ENCODE assay signal across 8 cellular contexts in the genomic region with DNA sequence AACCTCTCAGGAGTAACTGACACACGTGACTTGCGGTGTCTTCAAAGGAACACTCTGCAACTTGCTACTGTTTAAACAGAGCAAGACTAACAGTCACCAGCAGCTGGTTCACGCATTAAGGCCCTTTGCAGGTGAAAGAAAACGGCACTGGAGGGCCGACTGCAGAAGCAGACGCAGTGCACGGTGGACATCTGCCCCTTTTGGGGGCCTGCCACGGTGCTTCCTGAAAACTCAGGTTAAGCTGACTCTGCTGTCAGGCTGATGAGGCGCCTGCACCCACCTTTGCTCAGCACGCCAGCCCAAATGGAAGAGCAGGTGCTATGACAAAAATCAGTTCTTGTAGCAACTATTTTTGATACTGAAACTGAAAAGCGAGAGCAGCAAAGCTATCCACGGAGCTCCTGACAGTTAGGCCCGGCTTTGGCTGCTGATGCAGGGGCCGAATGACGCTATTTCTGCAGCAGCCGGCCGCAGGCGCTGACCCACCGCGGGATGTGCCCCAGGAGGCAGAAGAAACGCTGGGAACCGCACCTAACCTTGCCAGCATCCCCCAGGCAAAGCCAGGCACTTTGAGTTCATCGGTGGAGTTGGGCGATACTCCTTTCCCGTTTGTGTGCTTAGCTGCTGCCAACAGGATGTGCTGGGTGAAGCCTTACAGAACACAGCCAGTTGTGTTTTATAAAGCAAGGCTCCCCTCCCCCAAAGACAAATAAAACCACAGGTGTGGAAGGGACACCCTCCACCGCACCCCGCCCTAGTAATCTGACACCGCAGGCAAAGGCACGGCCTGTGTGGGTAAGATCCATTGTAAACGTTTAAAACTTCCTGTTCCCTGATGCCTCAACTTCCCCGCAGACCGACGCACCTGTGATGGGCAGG. TPM values are rescaled to one million over a fixed set of nuclear protein-coding genes. Genes with fewer than 3 reads are reported as not detected.
DNase-seq lines count a peak whose midpoint lies in the region; ATAC-seq, FAIRE-seq and TF ChIP-seq lines count a peak whose summit lies in the region.

No MANE protein-coding gene starts in this region.

- ATAC-seq in GM21447 (IDR thresholded peaks at IDR 0.05; ENCODE audit: unreplicated experiment) (peak; percentile 52), GM12878 (peak; percentile 66)

- peak; percentile 71; the same call in 1 of the 2 replicates for TF ChIP-seq POLR2A in GM12878 (IDR thresholded peaks at IDR 0.05; ENCODE audit: low read depth, low read length)

- H3K4me1 ChIP-seq in DOHH2 (ENCODE audit: control insufficient read depth, low read length) (peaks cover 94% of the 10 kb centered on the region), HUES48 (ENCODE audit: control insufficient read depth, insufficient read depth, low read length) (peaks cover 23% of the 10 kb centered on the region), GM12878 (ENCODE audit: control insufficient read depth, insufficient read depth, low read length) (peaks cover 50% of the 10 kb centered on the region), mononuclear cell (ENCODE audit: insufficient read depth, low read length) (peaks cover 54% of the 10 kb centered on the region)

- H3K4me2 ChIP-seq in DOHH2 (ENCODE audit: low read length) (peak overlapping the region; percentile 92), GM12878 (ENCODE audit: control insufficient read depth, insufficient read depth) (peak overlapping the region; percentile 97)

- H3K27ac ChIP-seq in DOHH2 (ENCODE audit: low read depth, low read length) (peak overlapping the region; percentile 97), HUES48 (ENCODE audit: low read depth, low read length) (peak overlapping the region; percentile 32), RWPE1 (peak overlapping the region; percentile 94), GM12878 (ENCODE audit: control insufficient read depth, insufficient read depth) (peak overlapping the region; percentile 79)

- TF ChIP-seq EP300 in GM12878 (IDR thresholded peaks at IDR 0.05; ENCODE audit: borderline replicate concordance in 1 of 2, control insufficient read depth in 1 of 2, low read depth in 2 of 2, low read length in 2 of 2), result peak; percentile 68 to 97; a peak in 3 of 4 replicates

- H3K79me2 ChIP-seq in DOHH2 (ENCODE audit: control insufficient read depth, low read length) (peaks cover 16% of the 10 kb centered on the region), GM12878 (ENCODE audit: control insufficient read depth, insufficient read depth, low read length) (no peaks in the 10 kb centered on the region)

- H4K20me1 ChIP-seq in DOHH2 (ENCODE audit: control insufficient read depth, insufficient read depth, low read depth, low read length), result no peaks in the 10 kb centered on the region
- no peaks in the 10 kb centered on the region for H4K20me1 ChIP-seq in GM12878 (ENCODE audit: control insufficient read depth, insufficient read depth)

- H2AFZ ChIP-seq in GM12878 (ENCODE audit: control insufficient read depth, low read depth, low read length), result no peak overlapping the region; the same call in 1 of the 2 replicates

- 0 out of 2 replicates have a peak, but pooled peaks have one; percentile 12 for TF ChIP-seq RAD21 in GM12878 (IDR thresholded peaks at IDR 0.05; ENCODE audit: insufficient read depth, low read depth, low read length)

- peaks cover 64% of the 10 kb centered on the region for H3F3A ChIP-seq in DOHH2 (ENCODE audit: control insufficient read depth, insufficient read depth)

- DNase-seq in RWPE1 (ENCODE audit: low spot score) (peak; percentile 82), GM12878 (ENCODE audit: low read depth, low spot score) (peak; percentile 69), OCI-M2 (lab: John Stamatoyannopoulos, UW; ENCODE audit: unreplicated experiment) (no peak), middle frontal gyrus (ENCODE audit: extremely low spot score, low spot score) (no peak)

- H3K27me3 ChIP-seq in DOHH2 (ENCODE audit: control insufficient read depth, low read length) (no peaks in the 10 kb centered on the region), HUES48 (ENCODE audit: control insufficient read depth, insufficient read depth, low read length) (no peaks in the 10 kb centered on the region), GM12878 (replicated peaks in 1 of 2; ENCODE audit: control insufficient read depth in 2 of 2, insufficient read depth in 2 of 2, low read length in 1 of 2) (no peaks in the 10 kb centered on the region), mononuclear cell (ENCODE audit: insufficient read depth, low read length) (no peaks in the 10 kb centered on the region)

- CTCF ChIA-PET in RWPE1 (lab: Yijun Ruan, JAX) (interaction anchor here (0.7 to 1.2 kb wide), 2 partner anchors 107 to 1125 kb away, joined by 3 read pairs; partner anchors contain the start of gene LRRC14B), GM12878 (lab: Yijun Ruan, JAX) (interaction anchor here (0.9 to 1.9 kb wide), 4 partner anchors 11 to 26 kb away, joined by 3 to 8 read pairs (median 4); no protein-coding TSS in a partner anchor)

- H3K36me3 ChIP-seq in DOHH2 (ENCODE audit: control insufficient read depth, low read length) (peaks cover 81% of the 10 kb centered on the region), HUES48 (ENCODE audit: control insufficient read depth, insufficient read depth, low read length) (peaks cover 34% of the 10 kb centered on the region), GM12878 (ENCODE audit: control insufficient read depth in 2 of 2, insufficient read depth in 2 of 2, low read length in 1 of 2) (peaks cover 11 to 22% of the 10 kb centered on the region in 2 experiments)

- H3K4me3 ChIP-seq in DOHH2 (ENCODE audit: low read length) (peak overlapping the region; percentile 75), HUES48 (ENCODE audit: low read depth, low read length) (peak overlapping the region; percentile 40; the same call in 1 of the 2 replicates), GM12878 (peak overlapping the region; percentile 40; the same call in 1 of the 2 replicates), mononuclear cell (ENCODE audit: low read length) (peak overlapping the region; percentile 14)

- POLR2A ChIA-PET in RWPE1 (lab: Yijun Ruan, JAX; ENCODE audit: low non-redundant PET), result interaction anchor here (1.1 kb wide), 1 partner anchor 10 kb away, joined by 3 read pairs; no protein-coding TSS in a partner anchor
- POLR2A ChIA-PET in GM12878 (lab: Charles Lee), result interaction anchor here (0.6 to 3.3 kb wide), 9 partner anchors 10 to 222 kb away, joined by 3 to 14 read pairs (median 3); partner anchors contain the start of genes CLPTM1L and TERT

- WGBS in GM12878 (ENCODE audit: insufficient coverage, insufficient replicate concordance, low lambda C conversion rate, missing lambda C conversion rate), result under 1% methylated on average over 33 of the region's 33 CpGs

- RAD21 ChIA-PET in GM12878 (lab: Charles Lee; ENCODE audit: unreplicated experiment), result interaction anchor here (0.7 to 2.0 kb wide), 9 partner anchors 10 to 179 kb away, joined by 3 to 7 read pairs (median 3); no protein-coding TSS in a partner anchor

- intact Hi-C loops in GM12878 (cut with micrococcal nuclease; ENCODE audit: unreplicated experiment), result loop anchor here (10.0 kb wide), 1 partner anchor 479 kb away; the partner anchor contains the start of gene MRPL36

- in situ Hi-C loops in GM12878 (cut with MboI), result no loop called here

- peaks cover 9% of the 10 kb centered on the region for H3K9me3 ChIP-seq in DOHH2 (ENCODE audit: control insufficient read depth, insufficient read depth, low read length)
- H3K9me3 ChIP-seq in HUES48 (ENCODE audit: control insufficient read depth, insufficient read depth, low read length), result no peaks in the 10 kb centered on the region
- H3K9me3 ChIP-seq in GM12878 (replicated peaks; ENCODE audit: control insufficient read depth, insufficient read depth, low read length), result peaks cover 8% of the 10 kb centered on the region
- H3K9me3 ChIP-seq in mononuclear cell (ENCODE audit: low read depth, low read length), result no peaks in the 10 kb centered on the region

- FAIRE-seq in GM12878 (lab: Jason Lieb, UNC), result peak; percentile 82

- TF ChIP-seq CTCF in DOHH2 (IDR thresholded peaks at IDR 0.05; ENCODE audit: low read depth, low read length, poor library complexity, severe bottlenecking) (no peak), RWPE1 (conservative IDR thresholded peaks at IDR 0.05; ENCODE audit: low read depth) (no peak), GM12878 (IDR thresholded peaks at IDR 0.05 in 2 of 3, conservative IDR thresholded peaks at IDR 0.05 in 1 of 3; ENCODE audit: control insufficient read depth in 2 of 3, extremely low read depth in 1 of 3, insufficient read depth in 1 of 3, low read depth in 3 of 3, low read length in 3 of 3) (no peak)

- no peak overlapping the region for H3K9ac ChIP-seq in HUES48 (ENCODE audit: low read depth, low read length)
- peak overlapping the region; percentile 52 for H3K9ac ChIP-seq in GM12878 (ENCODE audit: control insufficient read depth, insufficient read depth, low read length)

- no TSS peak for BruUV-seq in GM12878 (replicated peaks; lab: Mats Ljungman, UMichigan)

- SMC1A ChIA-PET in GM12878 (lab: Charles Lee; ENCODE audit: uncharacterized antibody, unreplicated experiment), result interaction anchor here (0.6 to 1.9 kb wide), 14 partner anchors 13 to 221 kb away, joined by 3 to 10 read pairs (median 4); partner anchors contain the start of gene TERT

- H3K9me2 ChIP-seq in DOHH2 (replicated peaks; ENCODE audit: control insufficient read depth, low read length), result no peaks in the 10 kb centered on the region

RNA-seq across cellular contexts. Expression of gene TERT, which starts 21.1 kb away (rescaled TPM):
- 29.3 and 36.2 TPM in 2 replicates for total RNA-seq in GM12878 (2013; cell fraction: nucleolus; rRNA removed)
- total RNA-seq in GM12878 (2014; rRNA removed), result 8.6 and 9.0 TPM in 2 replicates
- 3.4 and 3.5 TPM in 2 replicates for total RNA-seq in GM12878 (2014; rRNA removed; fragmentation: Illumina TruSeq; extraction: Trizol)
- total RNA-seq in GM12878 (2021), result 14.8 and 21.5 TPM in 2 replicates
- 0.05 TPM for polyA plus RNA-seq in GM12878 (2011; ENCODE audit: low read depth)
- polyA plus RNA-seq in GM12878 (2011; rRNA removed), result 2.4 and 3.8 TPM in 2 replicates
- polyA plus RNA-seq in GM12878 (2011; cell fraction: cytosol; rRNA removed), result 4.6 and 8.2 TPM in 2 replicates
- polyA plus RNA-seq in GM12878 (2011; cell fraction: nucleus; rRNA removed), result 52.7 and 80.1 TPM in 2 replicates
- 0.95 and 1.0 TPM in 2 replicates for polyA plus RNA-seq in GM12878 (2012)
- polyA plus RNA-seq in GM12878 (2014; fragmentation: Illumina TruSeq; extraction: Trizol), result 0.57 and 2.4 TPM in 2 replicates
- polyA plus RNA-seq in GM12878 (2014; fragmentation: Nextera tagmentation; extraction: Ambion mirVana), result under 1 TPM; 0.08 to 0.55 TPM
- polyA plus RNA-seq in GM12878 (2014; rRNA removed), result 17.4 and 17.8 TPM in 2 replicates
- 1 to 10 TPM; 6.1 to 6.5 TPM for polyA plus RNA-seq in GM12878 (2016; fragmentation: Nextera tagmentation; extraction: Ambion mirVana)
- polyA minus RNA-seq in GM12878 (2011; rRNA and poly(A)+ RNA removed), result 1.9 and 5.6 TPM in 2 replicates
- 3.5 and 6.3 TPM in 2 replicates for polyA minus RNA-seq in GM12878 (2011; cell fraction: cytosol; rRNA and poly(A)+ RNA removed)
- 10.5 and 15.5 TPM in 2 replicates for polyA minus RNA-seq in GM12878 (2011; cell fraction: nucleus; rRNA and poly(A)+ RNA removed)
- under 0.01 TPM for total RNA-seq in mononuclear cell

RNA-seq across cellular contexts. Expression of gene CLPTM1L, which starts 29.0 kb away (rescaled TPM):
- 93.2 and 118 TPM in 2 replicates for total RNA-seq in GM12878 (2013; cell fraction: nucleolus; rRNA removed)
- total RNA-seq in GM12878 (2014; rRNA removed) (266 and 278 TPM in 2 replicates), GM12878 (2014; rRNA removed; fragmentation: Illumina TruSeq; extraction: Trizol) (142 and 171 TPM in 2 replicates), GM12878 (2021) (140 and 147 TPM in 2 replicates), mononuclear cell (46.8 TPM)
- 72.4 TPM for polyA plus RNA-seq in GM12878 (2011; ENCODE audit: low read depth)
- polyA plus RNA-seq in GM12878 (2011; rRNA removed) (80.8 and 124 TPM in 2 replicates), GM12878 (2014; fragmentation: Illumina TruSeq; extraction: Trizol) (87.8 and 163 TPM in 2 replicates), GM12878 (2014; fragmentation: Nextera tagmentation; extraction: Ambion mirVana) (10 to 100 TPM in 1 of 2 experiments, 1 to 10 TPM in 1; 2.9 to 22.8 TPM), GM12878 (2014; rRNA removed) (195 and 219 TPM in 2 replicates), GM12878 (2016; fragmentation: Nextera tagmentation; extraction: Ambion mirVana) (10 to 100 TPM; 34.2 to 39.9 TPM)
- polyA plus RNA-seq in GM12878 (2011; cell fraction: cytosol; rRNA removed), result 135 and 191 TPM in 2 replicates
- 148 and 184 TPM in 2 replicates for polyA plus RNA-seq in GM12878 (2011; cell fraction: nucleus; rRNA removed)
- 82.8 and 110 TPM in 2 replicates for polyA plus RNA-seq in GM12878 (2012)
- 125 and 188 TPM in 2 replicates for polyA minus RNA-seq in GM12878 (2011; rRNA and poly(A)+ RNA removed)
- polyA minus RNA-seq in GM12878 (2011; cell fraction: cytosol; rRNA and poly(A)+ RNA removed), result 55.8 and 65.4 TPM in 2 replicates
- 43.2 and 68.0 TPM in 2 replicates for polyA minus RNA-seq in GM12878 (2011; cell fraction: nucleus; rRNA and poly(A)+ RNA removed)

Comparison
In these comparisons a context has a peak if more than half of its experiments do, and no peak if none do; other contexts are left out.
1. H3K27ac ChIP-seq: peak in every context shown above with its lines; median percentile 97 in DOHH2; 94 in RWPE1; 79 in GM12878; 32 in HUES48.
2. H3K4me3 ChIP-seq: peak in every context shown above with its lines; median percentile 75 in DOHH2; 40 in HUES48; 40 in GM12878; 14 in mononuclear cell.
3. DNase-seq: peak in RWPE1 (single experiment) and GM12878 (single experiment); none in OCI-M2 (single experiment) and middle frontal gyrus (single experiment).